Comparison of ENCODE assay signal across 8 cellular contexts in genomic region chr6:16205377-16206144, GRCh38. TPM values are rescaled to one million over a fixed set of nuclear protein-coding genes. Genes with fewer than 3 reads are reported as not detected.
DNase-seq lines count a peak whose midpoint lies in the region; ATAC-seq and TF ChIP-seq lines count a peak whose summit lies in the region.

No MANE protein-coding gene starts in this region.

- peaks cover 24% of the 10 kb centered on the region for H3K27me3 ChIP-seq in foreskin keratinocyte

- in situ Hi-C loops in astrocyte of the spinal cord (cut with HindIII; ENCODE audit: low sequenced_read_pairs): no loop called here

- H3K4me3 ChIP-seq in astrocyte of the spinal cord (ENCODE audit: low read depth, low read length): no peak overlapping the region

- no peak overlapping the region for H3K27ac ChIP-seq in foreskin keratinocyte

- no peaks in the 10 kb centered on the region for H3K4me1 ChIP-seq in foreskin keratinocyte

- no peak for TF ChIP-seq CTCF in GM20000 (IDR thresholded peaks at IDR 0.05; ENCODE audit: extremely low read depth, missing control alignments)
- no peak for TF ChIP-seq CTCF in astrocyte of the spinal cord (IDR thresholded peaks at IDR 0.05; ENCODE audit: low read depth, low read length)
- no peak for TF ChIP-seq CTCF in foreskin keratinocyte (conservative IDR thresholded peaks at IDR 0.05)

- peak; percentile 91 for ATAC-seq in HG03460 (IDR thresholded peaks at IDR 0.05; ENCODE audit: unreplicated experiment)
- ATAC-seq in foreskin keratinocyte: no peak

- DNase-seq in DMS153 (lab: John Stamatoyannopoulos, UW) (peak; percentile 83), GM20000 (ENCODE audit: low spot score) (peak; percentile 74), astrocyte of the spinal cord (ENCODE audit: low read depth, low spot score) (peak; percentile 99), renal cortical epithelial cell (ENCODE audit: low read depth) (peak; percentile 94), superior temporal gyrus (ENCODE audit: extremely low spot score) (no peak), SHP77 (lab: John Stamatoyannopoulos, UW) (no peak), foreskin keratinocyte (no peak)

RNA-seq across cellular contexts. Expression of gene GMPR, which starts 32.8 kb away (rescaled TPM):
- total RNA-seq in renal cortical epithelial cell (3.6 and 9.5 TPM in 2 replicates), foreskin keratinocyte (0.32 and 0.37 TPM in 2 replicates)
- polyA plus RNA-seq in foreskin keratinocyte: 0.56 and 1.0 TPM in 2 replicates

Comparison
In these comparisons a context has a peak if more than half of its experiments do, and no peak if none do; other contexts are left out.
1. DNase-seq: peak in DMS153 (single experiment), GM20000 (single experiment), astrocyte of the spinal cord (single experiment) and renal cortical epithelial cell (single experiment); none in superior temporal gyrus (single experiment), SHP77 (0 of 2) and foreskin keratinocyte (0 of 2).